ENCODE assay signal across 18 cellular contexts in the genomic region with DNA sequence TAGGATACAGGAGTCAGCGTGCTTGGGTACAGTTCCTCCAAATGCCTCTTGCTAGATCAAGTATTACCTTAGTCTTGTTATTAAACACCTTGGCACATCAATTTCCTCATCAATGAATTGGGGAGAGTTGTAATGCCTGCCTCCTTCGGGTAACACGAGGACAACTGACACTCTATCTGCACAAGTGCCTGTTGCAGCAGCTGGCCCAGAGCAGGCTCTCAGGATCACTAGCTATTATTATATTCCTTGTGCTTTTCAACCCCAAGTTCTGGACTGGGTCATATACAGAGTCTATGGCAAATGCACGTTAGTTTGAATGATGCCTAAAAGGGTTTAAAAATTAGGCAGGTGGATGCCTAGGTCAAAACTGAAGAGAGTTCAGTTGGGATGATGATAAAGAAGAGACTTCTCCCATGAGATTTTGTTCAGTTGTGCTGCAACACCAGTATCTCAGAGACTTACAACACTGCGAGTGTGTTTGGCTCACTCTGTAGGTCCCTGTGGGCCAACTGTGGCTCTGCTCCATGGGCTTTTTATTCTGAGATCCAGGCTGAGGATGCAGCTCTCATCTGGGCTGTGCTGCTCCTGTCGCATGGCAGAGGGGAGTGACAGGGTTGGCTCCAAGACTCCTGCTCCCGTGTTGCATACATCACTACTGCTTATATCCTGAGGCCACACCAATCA. TPM values are rescaled to one million over a fixed set of nuclear protein-coding genes. Genes with fewer than 3 reads are reported as not detected.
DNase-seq lines count a peak whose midpoint lies in the region; TF ChIP-seq lines count a peak whose summit lies in the region.
"Had no signal": no experiment of that assay in that cellular context is flagged by ENCODE, and none has a peak within 500 bp of the region (broad histone marks: within the 10 kb centered on the region; RNA-seq: fewer than 3 reads in every experiment).

No MANE protein-coding gene starts in this region.

- TF ChIP-seq CTCF in AG04450 (IDR thresholded peaks at IDR 0.05; ENCODE audit: low read depth, low read length) (no peak), fibroblast of mammary gland (conservative IDR thresholded peaks at IDR 0.05; ENCODE audit: control insufficient read depth, insufficient read depth, low read depth, low read length) (no peak)

- H3K27ac ChIP-seq in AG04450 (ENCODE audit: low read depth, low read length): peak overlapping the region; percentile 77
- H3K27ac ChIP-seq: 22Rv1 had no signal

- H3K27me3 ChIP-seq in AG04450 (ENCODE audit: control insufficient read depth, insufficient read depth, low read length): peaks cover 9% of the 10 kb centered on the region

- peak; percentile 39 for DNase-seq in DMS 273 (lab: John Stamatoyannopoulos, UW; ENCODE audit: unreplicated experiment)
- no peak for DNase-seq in DMS 273 treated with DMSO at 0.1 percent for 48 hours (lab: John Stamatoyannopoulos, UW)
- DNase-seq in AG04450 (ENCODE audit: low read depth, low spot score): no peak
- peak; percentile 43 for DNase-seq in NCI-H2171 (lab: John Stamatoyannopoulos, UW)
- peak; percentile 31 for DNase-seq in fibroblast of mammary gland (ENCODE audit: low read depth)
- DNase-seq in GOT3 (lab: John Stamatoyannopoulos, UW): no peak
- DNase-seq in SHP77 (lab: John Stamatoyannopoulos, UW): no peak
- DNase-seq in 8988T: no peak
- DNase-seq: C1 segment of cervical spinal cord, GDM1, NCI-H1048, NCI-H1436 treated with DMSO at 0.1 percent for 48 hours, NCI-H2081, NCI-H446, Right ventricle myocardium superior had no signal

- H3K9me3 ChIP-seq in AG04450 (ENCODE audit: control insufficient read depth, insufficient read depth, low read length): 0 out of 2 replicates have a peak, but pooled peaks cover 1% of the 10 kb centered on the region

- H3K4me3 ChIP-seq in AG04450 (ENCODE audit: low read depth, low read length): no peak overlapping the region
- H3K4me3 ChIP-seq in fibroblast of mammary gland (ENCODE audit: control insufficient read depth, low read depth, low read length): no peak overlapping the region
- H3K4me3 ChIP-seq: GM12878, GM23338 had no signal

- POLR2A ChIA-PET in AG04450 (lab: Yijun Ruan, JAX): interaction anchor here (1.4 to 1.9 kb wide), 3 partner anchors 32 to 172 kb away, joined by 3 to 11 read pairs (median 4); no protein-coding TSS in a partner anchor

- CTCF ChIA-PET in AG04450 (lab: Charles Lee): interaction anchor here (1.7 kb wide), 1 partner anchor 42 kb away, joined by 7 read pairs; no protein-coding TSS in a partner anchor

RNA-seq across cellular contexts. Expression of a gene that starts 41.1 kb away (rescaled TPM):
- not detected in 2 replicates for polyA plus RNA-seq in AG04450 (2011; rRNA removed)
- not detected in 2 replicates for polyA minus RNA-seq in AG04450 (2011; rRNA and poly(A)+ RNA removed)
- polyA plus RNA-seq: GM12878, GM23338 had no signal

Comparison
In these comparisons a context has a peak if more than half of its experiments do, and no peak if none do; other contexts are left out.
1. DNase-seq: peak in DMS 273 (single experiment), NCI-H2171 (single experiment) and fibroblast of mammary gland (single experiment); none in DMS 273 treated with DMSO at 0.1 percent for 48 hours (single experiment), AG04450 (single experiment), GOT3 (single experiment), SHP77 (0 of 2) and 8988T (single experiment).